Comparison of ENCODE assay signal across 20 cellular contexts in genomic region chr22:45424241-45424731, GRCh38. TPM values are rescaled to one million over a fixed set of nuclear protein-coding genes. Genes with fewer than 3 reads are reported as not detected.
DNase-seq lines count a peak whose midpoint lies in the region; FAIRE-seq and TF ChIP-seq lines count a peak whose summit lies in the region.
"Had no signal": no experiment of that assay in that cellular context is flagged by ENCODE, and none has a peak within 500 bp of the region (broad histone marks: within the 10 kb centered on the region; RNA-seq: fewer than 3 reads in every experiment).

No MANE protein-coding gene starts in this region.

- peaks cover 10 to 13% of the 10 kb centered on the region in 2 donors for H3K36me3 Mint-ChIP-seq in CD14-positive monocyte

- no peak overlapping the region for H3K4me3 ChIP-seq in epithelial cell of esophagus (ENCODE audit: low read length)
- H3K4me3 ChIP-seq: esophagus muscularis mucosa had no signal

- peaks cover 2 to 8% (median 6%) of the 10 kb centered on the region in 7 donors for H3K9me3 Mint-ChIP-seq in CD14-positive monocyte
- H3K9me3 Mint-ChIP-seq: activated naive CD8-positive, alpha-beta T cell treated with anti-CD3 and anti-CD28 coated beads, Interleukin-2, amount 50 U/mL, for 24 hours had no signal

- FAIRE-seq in frontal cortex (lab: Jason Lieb, UNC), result no peak
- FAIRE-seq: GM12892 had no signal

- no peak for TF ChIP-seq POLR2A in erythroblast (IDR thresholded peaks at IDR 0.05; ENCODE audit: low read length)

- H3K27me3 Mint-ChIP-seq in CD14-positive monocyte (ENCODE audit: low read depth in 3 of 3), result peaks cover 0 to 8% (median 0%) of the 10 kb centered on the region in 3 donors
- H3K27me3 Mint-ChIP-seq: activated naive CD8-positive, alpha-beta T cell treated with anti-CD3 and anti-CD28 coated beads, Interleukin-2, amount 50 U/mL, for 24 hours had no signal

- H3K4me1 Mint-ChIP-seq in CD14-positive monocyte, result peaks cover 51% of the 10 kb centered on the region

- H3K4me3 Mint-ChIP-seq in CD14-positive monocyte, result peak overlapping the region in 1 of 2 donors; percentile 62
- H3K4me3 Mint-ChIP-seq: activated naive CD8-positive, alpha-beta T cell treated with anti-CD3 and anti-CD28 coated beads, Interleukin-2, amount 50 U/mL, for 24 hours; stimulated activated memory B cell treated with anti-CD40 and anti-IgM and Interleukin-4, amounts not matched to agents 10 μg/mL and 1 μg/mL and 100 μg/mL, for 72 hours had no signal

- TF ChIP-seq CTCF in CD14-positive monocyte (IDR thresholded peaks at IDR 0.05) (no peak), epithelial cell of esophagus (IDR thresholded peaks at IDR 0.05; ENCODE audit: insufficient read depth, low read depth, low read length, missing control alignments) (no peak)

- DNase-seq in CD14-positive monocyte (ENCODE audit: low spot score) (peak; percentile 93), NOMO-1 treated with dmso at 0.1 percent for 144 hours (lab: John Stamatoyannopoulos, UW; ENCODE audit: unreplicated experiment) (peak; percentile 90), epithelial cell of esophagus (ENCODE audit: low read depth) (peak; percentile 57), medulla oblongata (ENCODE audit: extremely low spot score) (peak; percentile 9), SW480 (ENCODE audit: low spot score) (no peak), frontal cortex (ENCODE audit: low spot score in 2 of 2) (no peak), kidney tubule cell (ENCODE audit: low spot score) (no peak), erythroblast (lab: John Stamatoyannopoulos, UW) (no peak)
- DNase-seq: ACHN; activated CD4-positive, alpha-beta T cell treated with anti-CD3 and anti-CD28 coated beads for 1 hour; activated naive CD8-positive, alpha-beta T cell treated with anti-CD3 and anti-CD28 coated beads, Interleukin-2, amount 50 U/mL, for 24 hours; COR-L47; mesenchymal stem cell; NCI-H1048; NCI-H2227 treated with DMSO at 0.1 percent for 48 hours; SW 1271 had no signal

- peak overlapping the region; percentile 93 to 97 (median 96) for H3K27ac Mint-ChIP-seq in CD14-positive monocyte
- H3K27ac Mint-ChIP-seq: activated naive CD8-positive, alpha-beta T cell treated with anti-CD3 and anti-CD28 coated beads, Interleukin-2, amount 50 U/mL, for 24 hours; stimulated activated memory B cell treated with anti-CD40 and anti-IgM and Interleukin-4, amounts not matched to agents 10 μg/mL and 1 μg/mL and 100 μg/mL, for 72 hours had no signal

- intact Hi-C loops in CD14-positive monocyte (cut with micrococcal nuclease), result loop anchor here in 1 of 2 donors (5.0 kb wide), 1 partner anchor 157 kb away; no protein-coding TSS in a partner anchor

RNA-seq across cellular contexts. Expression of gene RIBC2, which starts 10.8 kb away (rescaled TPM):
- polyA plus RNA-seq in CD14-positive monocyte, result not detected
- total RNA-seq in frontal cortex, result 0.41 TPM
- total RNA-seq: esophagus muscularis mucosa had no signal

RNA-seq across cellular contexts. Expression of gene SMC1B, which starts 10.9 kb away (rescaled TPM):
- not detected for polyA plus RNA-seq in CD14-positive monocyte
- total RNA-seq in frontal cortex, result not detected
- total RNA-seq: G401 had no signal

Comparison
In these comparisons a context has a peak if more than half of its experiments do, and no peak if none do; other contexts are left out.
1. DNase-seq: peak in CD14-positive monocyte (single experiment), NOMO-1 treated with dmso at 0.1 percent for 144 hours (single experiment), epithelial cell of esophagus (single experiment) and medulla oblongata (single experiment); none in SW480 (single experiment), frontal cortex (0 of 2), kidney tubule cell (single experiment) and erythroblast (0 of 2).